In genomic region chr2:12051831-12052230, GRCh38 we compare ENCODE assay signal across 23 cellular contexts.
DNase-seq lines count a peak whose midpoint lies in the region; ATAC-seq and TF ChIP-seq lines count a peak whose summit lies in the region.
"Had no signal": no experiment of that assay in that cellular context is flagged by ENCODE, and none has a peak within 500 bp of the region (broad histone marks: within the 10 kb centered on the region; RNA-seq: fewer than 3 reads in every experiment).

No MANE protein-coding gene starts in this region.

- H3K27me3 ChIP-seq in RWPE2 (ENCODE audit: insufficient read depth, poor library complexity, severe bottlenecking): no peaks in the 10 kb centered on the region
- no peaks in the 10 kb centered on the region for H3K27me3 ChIP-seq in fibroblast of lung (ENCODE audit: control insufficient read depth, insufficient read depth, low read length)
- H3K27me3 ChIP-seq: ascending aorta, colonic mucosa, upper lobe of right lung had no signal

- H3K9ac ChIP-seq in fibroblast of lung (ENCODE audit: insufficient read depth, low read length): no peak overlapping the region
- H3K9ac ChIP-seq: BLaER1 treated with 17β-estradiol and CSF1 and Interleukin-3, amounts not matched to agents 10 nM and 100 nM had no signal

- no peaks in the 10 kb centered on the region for H4K20me1 ChIP-seq in fibroblast of lung (ENCODE audit: control insufficient read depth, extremely low read depth, insufficient read depth, low read length)
- H4K20me1 ChIP-seq: BLaER1 treated with 17β-estradiol and CSF1 and Interleukin-3, amounts not matched to agents 10 nM and 100 nM had no signal

- H3K4me3 ChIP-seq in RWPE2 (ENCODE audit: severe bottlenecking) (no peak overlapping the region), fibroblast of lung (replicated peaks in 1 of 4; ENCODE audit: control extremely low read depth in 1 of 4, insufficient read depth in 1 of 4, low read depth in 3 of 4, low read length in 4 of 4) (no peak overlapping the region)
- H3K4me3 ChIP-seq: ascending aorta; BLaER1 treated with 17β-estradiol and CSF1 and Interleukin-3, amounts not matched to agents 10 nM and 100 nM; colonic mucosa; psoas muscle; upper lobe of right lung had no signal

- no peaks in the 10 kb centered on the region for H3K36me3 ChIP-seq in RWPE2 (ENCODE audit: low read depth)
- no peaks in the 10 kb centered on the region for H3K36me3 ChIP-seq in fibroblast of lung (ENCODE audit: control insufficient read depth, insufficient read depth, low read length)
- H3K36me3 ChIP-seq: ascending aorta; BLaER1 treated with 17β-estradiol and CSF1 and Interleukin-3, amounts not matched to agents 10 nM and 100 nM; colonic mucosa; upper lobe of right lung had no signal

- H3K4me2 ChIP-seq in fibroblast of lung (ENCODE audit: extremely low read depth, insufficient read depth, low read length): peak overlapping the region; percentile 1

- no peaks in the 10 kb centered on the region for H3K9me3 ChIP-seq in RWPE2 (ENCODE audit: severe bottlenecking)
- no peaks in the 10 kb centered on the region for H3K9me3 ChIP-seq in fibroblast of lung (ENCODE audit: control insufficient read depth, insufficient read depth, low read depth, low read length)
- H3K9me3 ChIP-seq: ascending aorta, colonic mucosa, psoas muscle, upper lobe of right lung had no signal

- DNase-seq in HCEC 1CT: peak; percentile 87
- no peak for DNase-seq in RWPE2 (ENCODE audit: low spot score)
- peak; percentile 72 to 88 for DNase-seq in fibroblast of lung (ENCODE audit: low read depth in 2 of 2)
- peak; percentile 88 for DNase-seq in stromal cell of bone marrow (ENCODE audit: low read depth)
- DNase-seq in stimulated activated CD4-positive, alpha-beta T cell treated with anti-CD3 and anti-CD28 coated beads, Interleukin-15, amount 100 ng/mL, for 24 hours: no peak
- no peak for DNase-seq in activated CD8-positive, alpha-beta memory T cell treated with anti-CD3 and anti-CD28 coated beads, Interleukin-2, amount 50 U/mL, for 48 hours
- DNase-seq in DMS153 treated with DMSO at 0.1 percent for 48 hours (lab: John Stamatoyannopoulos, UW; ENCODE audit: unreplicated experiment): no peak
- DNase-seq: activated CD8-positive, alpha-beta T cell treated with anti-CD3 and anti-CD28 coated beads for 36 hours; activated naive CD4-positive, alpha-beta T cell treated with anti-CD3 and anti-CD28 coated beads, Interleukin-2, amount 10 ng/mL, durations not matched to agents 7 days and 5 days; activated T-cell treated with anti-CD3 and anti-CD28 coated beads, Interleukin-2, amount 50 U/mL, for 24 hours; colonic mucosa; KG1; NCI-H1105; NCI-H69; psoas muscle; small intestine; stimulated activated CD4-positive, alpha-beta T cell treated with anti-CD3 and anti-CD28 coated beads, Interleukin-4, amount 100 ng/mL, for 24 hours; T-helper 2 cell; upper lobe of right lung had no signal

- H2AFZ ChIP-seq in fibroblast of lung (ENCODE audit: low read length): no peak overlapping the region

- no peak for TF ChIP-seq CTCF in RWPE2 (IDR thresholded peaks at IDR 0.05; ENCODE audit: poor library complexity, severe bottlenecking)
- TF ChIP-seq CTCF in fibroblast of lung (conservative IDR thresholded peaks at IDR 0.05 in 1 of 2, IDR thresholded peaks at IDR 0.05 in 1 of 2; ENCODE audit: low read depth in 1 of 2, low read length in 2 of 2): no peak

- peak; percentile 66; the same call in 2 of the 3 replicates for ATAC-seq in RWPE2 (ENCODE audit: low read depth)
- ATAC-seq: activated CD8-positive, alpha-beta T cell treated with anti-CD3 and anti-CD28 coated beads for 36 hours; left lobe of liver; psoas muscle; upper lobe of right lung; WTC11 had no signal

- H3K4me1 ChIP-seq in RWPE2 (ENCODE audit: insufficient read depth, poor library complexity, severe bottlenecking): peaks cover 8% of the 10 kb centered on the region
- H3K4me1 ChIP-seq in fibroblast of lung (ENCODE audit: control insufficient read depth, extremely low read depth, insufficient read depth, low read length): peaks cover 4% of the 10 kb centered on the region
- H3K4me1 ChIP-seq: ascending aorta, colonic mucosa, psoas muscle, upper lobe of right lung had no signal

- no peaks in the 10 kb centered on the region for H3K79me2 ChIP-seq in fibroblast of lung (ENCODE audit: control insufficient read depth, insufficient read depth, low read length)

- H3K27ac ChIP-seq in RWPE2 (ENCODE audit: poor library complexity, severe bottlenecking): no peak overlapping the region
- no peak overlapping the region for H3K27ac ChIP-seq in fibroblast of lung (ENCODE audit: insufficient read depth, low read length)
- H3K27ac ChIP-seq: ascending aorta; BLaER1 treated with 17β-estradiol and CSF1 and Interleukin-3, amounts not matched to agents 10 nM and 100 nM; colonic mucosa; psoas muscle; upper lobe of right lung had no signal

Comparison
In these comparisons a context has a peak if more than half of its experiments do, and no peak if none do; other contexts are left out.
1. DNase-seq: peak in HCEC 1CT (single experiment), fibroblast of lung (2 of 2) and stromal cell of bone marrow (single experiment); none in RWPE2 (single experiment), stimulated activated CD4-positive, alpha-beta T cell treated with anti-CD3 and anti-CD28 coated beads, Interleukin-15, amount 100 ng/mL, for 24 hours (single experiment), activated CD8-positive, alpha-beta memory T cell treated with anti-CD3 and anti-CD28 coated beads, Interleukin-2, amount 50 U/mL, for 48 hours (single experiment) and DMS153 treated with DMSO at 0.1 percent for 48 hours (single experiment).